Comparison of ENCODE assay signal across 1 cellular context in genomic region chr19:55369651-55370304, GRCh38.
A peak's percentile ranks its signal among the peaks of the same experiment; 100 is the strongest.
TF ChIP-seq lines count a peak whose summit lies in the region.

No MANE protein-coding gene starts in this region.

TF ChIP-seq in GM12878, 131 proteins besides CTCF, POLR2A, EP300 and RAD21:
- TF ChIP-seq ZNF24 (IDR thresholded peaks at IDR 0.05), result no peak
- TF ChIP-seq EZH2 (IDR thresholded peaks at IDR 0.05; ENCODE audit: borderline replicate concordance, control insufficient read depth, low read depth, low read length), result 0 out of 2 replicates have a peak, but pooled peaks have one; percentile 66
- TF ChIP-seq HSF1 (IDR thresholded peaks at IDR 0.05; ENCODE audit: low read depth, low read length), result no peak
- peak; percentile 98 for TF ChIP-seq SUZ12 (IDR thresholded peaks at IDR 0.05; ENCODE audit: unreplicated experiment)
- TF ChIP-seq TCF3 (IDR thresholded peaks at IDR 0.05; ENCODE audit: borderline replicate concordance, insufficient read depth, low read depth, low read length), result no peak
- no peak for TF ChIP-seq CEBPB (IDR thresholded peaks at IDR 0.05; ENCODE audit: borderline replicate concordance in 1 of 2, low read depth in 2 of 2, low read length in 2 of 2)
